In genomic region chr2:150167711-150168110, GRCh38 we compare ENCODE assay signal across 8 cellular contexts.
DNase-seq lines count a peak whose midpoint lies in the region; ATAC-seq, FAIRE-seq and TF ChIP-seq lines count a peak whose summit lies in the region.

No MANE protein-coding gene starts in this region.

- POLR2A ChIA-PET in IMR-90 (lab: Charles Lee; ENCODE audit: unreplicated experiment) = no interaction called here

- no TSS peak for BruUV-seq in IMR-90 (replicated peaks; lab: Mats Ljungman, UMichigan)

- no peak overlapping the region for H3K23ac ChIP-seq in IMR-90 (ENCODE audit: low read depth, low read length)

- peak; percentile 89 for FAIRE-seq in H54 (lab: Jason Lieb, UNC)

- H3K18ac ChIP-seq in IMR-90 (ENCODE audit: low read depth, low read length) = no peak overlapping the region

- in situ Hi-C loops in GM13977 (cut with MboI; ENCODE audit: low pct_unique_long_range_greater_than_20kb, low sequenced_read_pairs, unreplicated experiment) (no loop called here), IMR-90 (cut with MboI; ENCODE audit: low sequenced_read_pairs) (no loop called here)

- no peak overlapping the region for H4K91ac ChIP-seq in IMR-90 (ENCODE audit: insufficient read depth, low read depth, low read length)

- DNase-seq in GM13977 (ENCODE audit: low spot score) (peak; percentile 39), H54 (ENCODE audit: insufficient read length, low spot score) (peak; percentile 21), IMR-90 (peak; percentile 77), foreskin fibroblast (peak; percentile 41 to 72), SHP77 (lab: John Stamatoyannopoulos, UW) (no peak), lower leg skin (ENCODE audit: low spot score in 2 of 2) (no peak), posterior cingulate gyrus (no peak), sigmoid colon (no peak)

- dilution Hi-C loops in IMR-90 (cut with HindIII; ENCODE audit: low sequenced_read_pairs, unreplicated experiment) = no loop called here

- H2AK9ac ChIP-seq in IMR-90 (replicated peaks; ENCODE audit: low read depth, low read length, poor library complexity) = no peak overlapping the region

- no peak overlapping the region for H3K56ac ChIP-seq in IMR-90 (ENCODE audit: extremely low read depth, insufficient read depth, low read length)

- TF ChIP-seq CTCF in GM13977 (IDR thresholded peaks at IDR 0.05; ENCODE audit: extremely low read depth, insufficient read depth, missing control alignments) = no peak
- TF ChIP-seq CTCF in IMR-90 (conservative IDR thresholded peaks at IDR 0.05; ENCODE audit: low read depth, low read length) = no peak
- no peak for TF ChIP-seq CTCF in foreskin fibroblast (IDR thresholded peaks at IDR 0.05; ENCODE audit: low read depth, low read length)
- no peak for TF ChIP-seq CTCF in lower leg skin (IDR thresholded peaks at IDR 0.05)
- TF ChIP-seq CTCF in sigmoid colon (IDR thresholded peaks at IDR 0.05) = no peak

- no peaks in the 10 kb centered on the region for H3K79me1 ChIP-seq in IMR-90 (ENCODE audit: low read depth in 1 of 2, low read length in 2 of 2)

- no peak overlapping the region for H2AFZ ChIP-seq in IMR-90 (replicated peaks; ENCODE audit: low read length, poor library complexity)

- peak overlapping the region; percentile 48 for H2BK5ac ChIP-seq in IMR-90 (ENCODE audit: low read depth, low read length, poor library complexity, severe bottlenecking)

- no peak overlapping the region for H4K5ac ChIP-seq in IMR-90 (ENCODE audit: low read depth, low read length)

- CTCF ChIA-PET in IMR-90 (lab: Yijun Ruan, JAX) = interaction anchor here (0.7 kb wide), 1 partner anchor 33 kb away, joined by 3 read pairs; no protein-coding TSS in a partner anchor

- no peak overlapping the region for H2BK15ac ChIP-seq in IMR-90 (ENCODE audit: low read depth, low read length)

- TF ChIP-seq POLR2A in H54 (IDR thresholded peaks at IDR 0.05; ENCODE audit: low read depth, low read length) (no peak), IMR-90 (IDR thresholded peaks at IDR 0.05; ENCODE audit: low read depth, low read length) (no peak), lower leg skin (IDR thresholded peaks at IDR 0.05) (no peak), sigmoid colon (IDR thresholded peaks at IDR 0.05) (no peak)

- intact Hi-C loops in IMR-90 (cut with micrococcal nuclease) (no loop called here), lower leg skin (cut with DNase I; ENCODE audit: low total_unique reads) (no loop called here), posterior cingulate gyrus (cut with DNase I) (loop anchor here (5.0 kb wide), 1 partner anchor 160 kb away; no protein-coding TSS in a partner anchor), sigmoid colon (cut with DNase I) (loop anchor here (2.0 to 5.0 kb wide), 2 partner anchors 317 to 580 kb away; partner anchors contain the start of gene MMADHC)

- 0 out of 2 replicates have a peak, but pooled peaks have one; percentile 3 for TF ChIP-seq RAD21 in IMR-90 (IDR thresholded peaks at IDR 0.05; ENCODE audit: low read length)

- H3K4ac ChIP-seq in IMR-90 (ENCODE audit: low read depth, low read length) = no peak overlapping the region

- H2BK20ac ChIP-seq in IMR-90 (ENCODE audit: low read depth, low read length) = no peak overlapping the region

- H3K27ac ChIP-seq in IMR-90 (ENCODE audit: insufficient read depth, low read length) = no peak overlapping the region
- peak overlapping the region in 1 of 4 donors; percentile 60 for H3K27ac ChIP-seq in sigmoid colon

- no peaks in the 10 kb centered on the region for H3K36me3 ChIP-seq in IMR-90 (ENCODE audit: control insufficient read depth, insufficient read depth, low read length)
- H3K36me3 ChIP-seq in sigmoid colon = no peaks in the 10 kb centered on the region

- no peak overlapping the region for H2AK5ac ChIP-seq in IMR-90 (ENCODE audit: low read depth, low read length)

- H3K9me3 ChIP-seq in IMR-90 (ENCODE audit: control insufficient read depth, insufficient read depth, low read length) = no peaks in the 10 kb centered on the region
- H3K9me3 ChIP-seq in sigmoid colon = no peaks in the 10 kb centered on the region

- no peak overlapping the region for H3K9ac ChIP-seq in IMR-90 (ENCODE audit: low read depth, low read length)

- no peak overlapping the region for H3K4me2 ChIP-seq in IMR-90 (ENCODE audit: low read depth, low read length)

- H3K14ac ChIP-seq in IMR-90 (replicated peaks; ENCODE audit: low read depth, low read length) = no peak overlapping the region

- ATAC-seq in IMR-90 (ENCODE audit: low read depth) = peak; percentile 86

- no peak overlapping the region for H2BK120ac ChIP-seq in IMR-90 (ENCODE audit: low read depth, low read length)

- H3K4me3 ChIP-seq in IMR-90 (ENCODE audit: insufficient read depth, low read depth, low read length) (no peak overlapping the region), foreskin fibroblast (ENCODE audit: low read depth in 1 of 2, low read length in 2 of 2) (no peak overlapping the region), lower leg skin (ENCODE audit: low read depth, poor library complexity, severe bottlenecking) (no peak overlapping the region), sigmoid colon (no peak overlapping the region)

- H3K27me3 ChIP-seq in IMR-90 (ENCODE audit: control insufficient read depth, insufficient read depth, low read length) (no peaks in the 10 kb centered on the region), sigmoid colon (no peaks in the 10 kb centered on the region)

- TF ChIP-seq EP300 in sigmoid colon (IDR thresholded peaks at IDR 0.05) = no peak

- H3K4me1 ChIP-seq in IMR-90 (ENCODE audit: control insufficient read depth, insufficient read depth, low read length) (peaks cover 5% of the 10 kb centered on the region; the same call in 1 of the 2 replicates), sigmoid colon (peaks cover 0 to 49% (median 43%) of the 10 kb centered on the region in 4 donors)

- no peaks in the 10 kb centered on the region for H4K20me1 ChIP-seq in IMR-90 (ENCODE audit: insufficient read depth, low read length)

- WGBS in IMR-90 (ENCODE audit: extremely low coverage in 2 of 2, insufficient read length in 1 of 2), 2 experiments = no CpG with 5 or more reads among the region's 2 CpGs
- 87 to 97% methylated on average over 2 of the region's 2 CpGs for WGBS in lower leg skin, 2 donors
- WGBS in sigmoid colon, 2 donors = 90 to 98% methylated on average over 2 of the region's 2 CpGs

- no peak overlapping the region for H4K8ac ChIP-seq in IMR-90 (ENCODE audit: low read depth in 2 of 2, low read length in 2 of 2)

- no peaks in the 10 kb centered on the region for H3K9me1 ChIP-seq in IMR-90 (ENCODE audit: insufficient read depth, low read length)

TF ChIP-seq in IMR-90, 13 proteins besides CTCF, POLR2A, EP300 and RAD21:
- TF ChIP-seq FOS (IDR thresholded peaks at IDR 0.05; ENCODE audit: low read depth, low read length) = peak; percentile 71
- TF ChIP-seq NFE2L2 (IDR thresholded peaks at IDR 0.05; ENCODE audit: low read depth, low read length) = no peak
- no peak for TF ChIP-seq ELK1 (IDR thresholded peaks at IDR 0.05; ENCODE audit: borderline replicate concordance, low read depth, low read length)

Comparison
In these comparisons a context has a peak if more than half of its experiments do, and no peak if none do; other contexts are left out.
1. DNase-seq: peak in GM13977 (single experiment), H54 (single experiment), IMR-90 (single experiment) and foreskin fibroblast (2 of 2); none in SHP77 (0 of 2), lower leg skin (0 of 2), posterior cingulate gyrus (0 of 10) and sigmoid colon (single experiment).
2. intact Hi-C loops: an anchor here in posterior cingulate gyrus (5.0 kb wide) and sigmoid colon (2.0 to 5.0 kb wide); none called in IMR-90 and lower leg skin.